Comparison of ENCODE assay signal across 8 cellular contexts in the genomic region with DNA sequence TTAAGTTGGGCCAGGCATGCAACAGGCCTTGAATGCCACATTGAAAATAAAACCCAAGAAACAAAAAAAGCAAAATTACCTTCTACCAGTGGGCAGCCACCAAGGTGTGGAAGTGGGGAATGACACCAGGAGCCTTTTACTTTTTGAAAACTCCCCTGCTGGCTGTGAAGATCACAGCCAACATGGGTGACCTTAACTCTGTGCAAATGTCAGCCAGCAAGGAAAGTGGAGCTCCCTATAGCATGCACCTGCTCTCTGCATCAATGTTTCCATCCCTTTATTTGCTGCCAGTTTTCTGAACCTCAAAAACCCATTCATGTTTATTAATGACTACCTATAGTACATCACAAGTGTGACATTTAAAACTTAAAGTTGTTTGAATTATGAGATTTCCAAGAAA.
"Had no signal": no experiment of that assay in that cellular context is flagged by ENCODE, and none has a peak within 500 bp of the region (broad histone marks: within the 10 kb centered on the region; RNA-seq: fewer than 3 reads in every experiment).

No MANE protein-coding gene starts in this region.

- H2AFZ ChIP-seq: GM23248 had no signal

- DNase-seq: GM23248, GOT3, H7, HFFc6, IMR-90 had no signal

- H3K36me3 ChIP-seq: HAP-1 had no signal

- H3K27ac Mint-ChIP-seq: HFFc6 had no signal

- ATAC-seq: HCT116, K562 had no signal

- H3K27ac ChIP-seq: GM23248 had no signal

- H3K4me3 ChIP-seq: GM23248, HAP-1, K562 had no signal

- H3K4me1 ChIP-seq: HAP-1 had no signal

- H3K9ac ChIP-seq: GM23248 had no signal

- H3K9me3 ChIP-seq: HAP-1 had no signal

- H3K4me3 Mint-ChIP-seq: HFFc6 had no signal
